In the genomic region with DNA sequence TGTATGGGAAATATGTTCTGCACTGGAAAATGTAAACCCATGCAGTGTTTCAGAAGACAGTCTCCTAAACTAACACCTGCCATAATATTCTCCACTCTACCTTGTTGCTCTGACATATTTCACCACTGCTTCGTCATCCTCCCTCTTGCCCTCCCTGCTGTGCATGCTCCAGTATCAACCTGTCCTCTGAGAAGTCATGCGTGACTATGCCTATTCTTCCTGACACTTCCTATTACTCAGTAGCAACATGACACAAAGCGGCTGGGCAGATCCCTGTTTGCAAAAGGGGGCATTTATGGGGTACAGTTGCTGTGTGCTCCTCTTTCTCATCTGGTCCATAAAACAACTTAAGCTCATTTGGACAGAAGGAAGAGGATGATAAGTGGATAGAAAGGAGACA, we compare ENCODE assay signal across 22 cellular contexts.
A peak's percentile ranks its signal among the peaks of the same experiment; 100 is the strongest.
DNase-seq lines count a peak whose midpoint lies in the region; ATAC-seq, FAIRE-seq and TF ChIP-seq lines count a peak whose summit lies in the region.
"Had no signal": no experiment of that assay in that cellular context is flagged by ENCODE, and none has a peak within 500 bp of the region (broad histone marks: within the 10 kb centered on the region; RNA-seq: fewer than 3 reads in every experiment).

No MANE protein-coding gene starts in this region.

- H3K4me2 ChIP-seq in mammary epithelial cell (ENCODE audit: insufficient read depth, low read depth, low read length) (no peak overlapping the region), astrocyte (ENCODE audit: low read length) (peak overlapping the region; percentile 17)

- H3K79me2 ChIP-seq in mammary epithelial cell (ENCODE audit: insufficient read depth, low read length), result no peaks in the 10 kb centered on the region
- no peaks in the 10 kb centered on the region for H3K79me2 ChIP-seq in astrocyte (ENCODE audit: insufficient read depth, low read length)

- H3K27ac ChIP-seq in mammary epithelial cell (ENCODE audit: insufficient read depth, low read depth, low read length) (no peak overlapping the region), astrocyte (ENCODE audit: low read depth, low read length) (no peak overlapping the region)
- H3K27ac ChIP-seq: 22Rv1, GM23248 had no signal

- FAIRE-seq in astrocyte (lab: Jason Lieb, UNC) (no peak), urothelium cell line (lab: Jason Lieb, UNC) (peak; percentile 44)
- FAIRE-seq: GM12878, GM18507 had no signal

- H3K4me1 ChIP-seq in mammary epithelial cell (ENCODE audit: insufficient read depth, low read length), result no peaks in the 10 kb centered on the region
- H3K4me1 ChIP-seq in astrocyte (ENCODE audit: insufficient read depth, low read length), result peaks cover 24% of the 10 kb centered on the region
- H3K4me1 ChIP-seq: Caco-2 had no signal

- H3K36me3 ChIP-seq in mammary epithelial cell (ENCODE audit: insufficient read depth, low read length), result no peaks in the 10 kb centered on the region
- no peaks in the 10 kb centered on the region for H3K36me3 ChIP-seq in astrocyte (ENCODE audit: insufficient read depth, low read length)

- no peaks in the 10 kb centered on the region for H3K27me3 ChIP-seq in mammary epithelial cell (ENCODE audit: insufficient read depth, low read length)
- no peaks in the 10 kb centered on the region for H3K27me3 ChIP-seq in astrocyte (ENCODE audit: insufficient read depth, low read length)

- no peaks in the 10 kb centered on the region for H3K27me3 Mint-ChIP-seq in MCF 10A (ENCODE audit: insufficient read depth, unreplicated experiment)
- H3K27me3 Mint-ChIP-seq in astrocyte (ENCODE audit: low read depth, unreplicated experiment), result no peaks in the 10 kb centered on the region
- H3K27me3 Mint-ChIP-seq: B cell; CD4-positive, CD25-positive, alpha-beta regulatory T cell had no signal

- H3K4me3 Mint-ChIP-seq in MCF 10A (ENCODE audit: unreplicated experiment) (no peak overlapping the region), astrocyte (ENCODE audit: unreplicated experiment) (no peak overlapping the region)
- H3K4me3 Mint-ChIP-seq: B cell; CD4-positive, CD25-positive, alpha-beta regulatory T cell had no signal

- intact Hi-C loops in mammary epithelial cell (cut with micrococcal nuclease) (loop anchor here (1.0 kb wide), 1 partner anchor 66 kb away; no protein-coding TSS in a partner anchor), MCF 10A (cut with micrococcal nuclease) (no loop called here)

- TF ChIP-seq CTCF in mammary epithelial cell (conservative IDR thresholded peaks at IDR 0.05 in 1 of 2, IDR thresholded peaks at IDR 0.05 in 1 of 2; ENCODE audit: extremely low read depth in 1 of 2, insufficient read depth in 1 of 2, low read depth in 1 of 2, low read length in 2 of 2) (no peak), MCF 10A (IDR thresholded peaks at IDR 0.05; ENCODE audit: unreplicated experiment) (no peak), astrocyte (IDR thresholded peaks at IDR 0.05; ENCODE audit: insufficient read depth, low read depth, low read length) (no peak), omental fat pad (IDR thresholded peaks at IDR 0.05) (no peak)

- no peak overlapping the region for H3K27ac Mint-ChIP-seq in MCF 10A (ENCODE audit: low read depth, unreplicated experiment)
- H3K27ac Mint-ChIP-seq in astrocyte (ENCODE audit: unreplicated experiment), result no peak overlapping the region
- H3K27ac Mint-ChIP-seq: B cell had no signal

- H3K9ac ChIP-seq in mammary epithelial cell (ENCODE audit: insufficient read depth, low read length) (no peak overlapping the region), astrocyte (ENCODE audit: low read length) (no peak overlapping the region)
- H3K9ac ChIP-seq: GM23248 had no signal

- H3K9me3 Mint-ChIP-seq in MCF 10A (ENCODE audit: unreplicated experiment) (peaks cover 49% of the 10 kb centered on the region), astrocyte (ENCODE audit: unreplicated experiment) (no peaks in the 10 kb centered on the region)

- H3K9me3 ChIP-seq in mammary epithelial cell (replicated peaks; ENCODE audit: insufficient read depth, low read length) (peaks cover 22% of the 10 kb centered on the region), astrocyte (ENCODE audit: insufficient read depth, low read depth, low read length) (no peaks in the 10 kb centered on the region)
- H3K9me3 ChIP-seq: Caco-2 had no signal

- no peak for ATAC-seq in HG02571 (IDR thresholded peaks at IDR 0.05; ENCODE audit: unreplicated experiment)
- ATAC-seq in omental fat pad (ENCODE audit: low FRiP score), result no peak
- no peak for ATAC-seq in HG03521 (IDR thresholded peaks at IDR 0.05; ENCODE audit: unreplicated experiment)
- ATAC-seq: GM12878, HCT116 had no signal

- H3K4me1 Mint-ChIP-seq in MCF 10A (ENCODE audit: insufficient read depth, unreplicated experiment) (no peaks in the 10 kb centered on the region), astrocyte (ENCODE audit: low read depth, unreplicated experiment) (peaks cover 21% of the 10 kb centered on the region)
- H3K4me1 Mint-ChIP-seq: B cell; CD4-positive, CD25-positive, alpha-beta regulatory T cell had no signal

- CTCF ChIA-PET in mammary epithelial cell (lab: Charles Lee; ENCODE audit: low non-redundant PET) (no interaction called here), MCF 10A (lab: Yijun Ruan, JAX) (no interaction called here)

- H4K20me1 ChIP-seq in mammary epithelial cell (ENCODE audit: insufficient read depth, low read length), result no peaks in the 10 kb centered on the region
- no peaks in the 10 kb centered on the region for H4K20me1 ChIP-seq in astrocyte (ENCODE audit: insufficient read depth, low read length)

- H3K4me3 ChIP-seq in mammary epithelial cell (replicated peaks in 1 of 3; ENCODE audit: insufficient read depth in 1 of 3, low read depth in 2 of 3, low read length in 3 of 3) (no peak overlapping the region), astrocyte (ENCODE audit: insufficient read depth, low read depth, low read length) (no peak overlapping the region)
- H3K4me3 ChIP-seq: GM12878, GM23248 had no signal

- no peaks in the 10 kb centered on the region for H3K36me3 Mint-ChIP-seq in MCF 10A (ENCODE audit: insufficient read depth, unreplicated experiment)
- H3K36me3 Mint-ChIP-seq in astrocyte (ENCODE audit: low read depth, unreplicated experiment), result no peaks in the 10 kb centered on the region
- H3K36me3 Mint-ChIP-seq: CD4-positive, CD25-positive, alpha-beta regulatory T cell had no signal

- BruUV-seq in mammary epithelial cell (replicated peaks; lab: Mats Ljungman, UMichigan), result no TSS peak
- no TSS peak for BruUV-seq in MCF 10A (replicated peaks; lab: Mats Ljungman, UMichigan)

- no peak overlapping the region for H2AFZ ChIP-seq in mammary epithelial cell (ENCODE audit: low read depth, low read length)
- no peak overlapping the region for H2AFZ ChIP-seq in astrocyte (ENCODE audit: low read depth, low read length)
- H2AFZ ChIP-seq: GM23248 had no signal

- POLR2A ChIA-PET in MCF 10A (lab: Yijun Ruan, JAX), result no interaction called here

- WGBS in mammary epithelial cell (ENCODE audit: low coverage, missing lambda C conversion rate), result 42% methylated on average over 2 of the region's 3 CpGs

- dilution Hi-C loops in mammary epithelial cell (cut with HindIII; ENCODE audit: low sequenced_read_pairs), result no loop called here

- in situ Hi-C loops in mammary epithelial cell (cut with MboI; ENCODE audit: low sequenced_read_pairs in 2 of 2), result no loop called here

- DNase-seq in mammary epithelial cell (peak; percentile 85), MCF 10A (ENCODE audit: unreplicated experiment) (no peak), astrocyte (ENCODE audit: low read depth) (peak; percentile 9), iris pigment epithelial cell (ENCODE audit: low read depth) (peak; percentile 6), urothelium cell line (ENCODE audit: low spot score) (no peak), omental fat pad (ENCODE audit: low spot score) (no peak)
- DNase-seq: Caco-2; CD4-positive, CD25-positive, alpha-beta regulatory T cell; DMS79; GM23248; NCI-H1436 treated with DMSO at 0.1 percent for 48 hours; NCI-H2029 treated with DMSO at 0.1 percent for 48 hours; NCI-H2171 treated with DMSO at 0.1 percent for 48 hours; NCI-H446 treated with DMSO at 0.1 percent for 48 hours; Right ventricle myocardium superior had no signal

Comparison
In these comparisons a context has a peak if more than half of its experiments do, and no peak if none do; other contexts are left out.
1. DNase-seq: peak in mammary epithelial cell (single experiment), astrocyte (single experiment) and iris pigment epithelial cell (single experiment); none in MCF 10A (single experiment), urothelium cell line (single experiment) and omental fat pad (single experiment).